In the genomic region with DNA sequence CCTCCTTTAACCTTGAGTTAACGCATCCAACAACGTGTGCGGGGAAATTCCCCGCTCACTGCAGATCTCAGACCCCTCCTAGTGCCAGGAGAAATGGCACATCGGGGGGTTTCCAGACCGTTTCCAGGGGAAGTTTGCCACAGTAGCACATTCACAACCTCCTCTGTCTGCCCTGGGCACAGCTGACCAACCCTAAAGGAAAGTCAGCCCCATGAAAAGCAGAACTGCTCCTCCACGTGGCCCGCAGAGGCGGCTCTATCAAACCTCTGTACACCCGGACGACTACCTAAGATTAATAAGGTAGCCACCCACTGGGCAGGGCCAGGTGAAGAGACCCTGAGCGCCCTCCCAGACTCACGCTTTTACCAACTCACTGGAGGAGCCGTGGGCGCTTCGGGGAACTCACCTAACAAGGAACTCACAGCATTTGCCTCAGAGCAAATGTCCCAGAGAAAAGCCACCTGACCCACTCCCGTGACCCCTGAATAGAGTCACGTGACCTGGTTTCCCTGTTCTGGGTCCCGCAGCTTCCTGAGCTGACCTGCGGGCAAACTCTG, we compare ENCODE assay signal across 8 cellular contexts. TPM values are rescaled to one million over a fixed set of nuclear protein-coding genes. Genes with fewer than 3 reads are reported as not detected.
DNase-seq lines count a peak whose midpoint lies in the region; ATAC-seq and TF ChIP-seq lines count a peak whose summit lies in the region.

No MANE protein-coding gene starts in this region.

- TF ChIP-seq CTCF in GM12875 (IDR thresholded peaks at IDR 0.05; ENCODE audit: borderline replicate concordance, insufficient read depth, low read depth, low read length) (no peak), H9 (conservative IDR thresholded peaks at IDR 0.05) (no peak), smooth muscle cell (IDR thresholded peaks at IDR 0.05; ENCODE audit: borderline replicate concordance, insufficient read depth, poor library complexity, severe bottlenecking) (no peak)

- no peaks in the 10 kb centered on the region; the same call in 1 of the 2 replicates for H3K4me1 ChIP-seq in H9 (ENCODE audit: insufficient read depth, low read length)
- H3K4me1 ChIP-seq in smooth muscle cell (ENCODE audit: low read depth), result no peaks in the 10 kb centered on the region

- no peak overlapping the region for H2BK15ac ChIP-seq in H9 (ENCODE audit: low read depth, low read length)

- H3K27ac ChIP-seq in H9 (ENCODE audit: insufficient read length, low read depth, low read length) (no peak overlapping the region), smooth muscle cell (ENCODE audit: low read depth) (no peak overlapping the region)

- H2BK20ac ChIP-seq in H9 (ENCODE audit: low read depth, low read length, poor library complexity, severe bottlenecking), result no peak overlapping the region

- no peaks in the 10 kb centered on the region for H3K79me1 ChIP-seq in H9 (ENCODE audit: insufficient read depth, low read depth, low read length, poor library complexity, severe bottlenecking)

- no peak overlapping the region for H2BK5ac ChIP-seq in H9 (ENCODE audit: insufficient read length, low read length)

- DNase-seq in H9 (no peak), NOMO-1 treated with dmso at 0.1 percent for 144 hours (lab: John Stamatoyannopoulos, UW; ENCODE audit: unreplicated experiment) (peak; percentile 63), mesenteric fat pad (ENCODE audit: low spot score) (peak; percentile 88), NCI-H1417 (lab: John Stamatoyannopoulos, UW) (no peak), smooth muscle cell (lab: John Stamatoyannopoulos, UW; ENCODE audit: unreplicated experiment) (no peak)
- peak; percentile 81 for DNase-seq in activated naive CD4-positive, alpha-beta T cell treated with Interleukin-2 at 50 U/mL for 16 hours
- peak; percentile 77 for DNase-seq in stimulated activated naive CD8-positive, alpha-beta T cell treated with anti-CD3 and anti-CD28 coated beads, Interleukin-15, Interleukin-2, amounts not matched to agents 100 U/mL and 50 U/mL, for 24 hours

- peak overlapping the region; percentile 44 for H3K18ac ChIP-seq in H9 (ENCODE audit: insufficient read length, low read depth, low read length)

- H3K9ac ChIP-seq in H9 (ENCODE audit: extremely low read depth, insufficient read length, low read length) (no peak overlapping the region), smooth muscle cell (ENCODE audit: low read depth) (no peak overlapping the region)

- peaks cover 17 to 26% of the 10 kb centered on the region in 2 experiments for H3K4me1 Mint-ChIP-seq in H9

- no peak overlapping the region for H2AK5ac ChIP-seq in H9 (ENCODE audit: insufficient read length, low read length)

- H3K36me3 ChIP-seq in smooth muscle cell (ENCODE audit: low read depth), result no peaks in the 10 kb centered on the region

- H3K56ac ChIP-seq in H9 (ENCODE audit: insufficient read length, low read depth, low read length), result no peak overlapping the region

- no peak overlapping the region for H3K4ac ChIP-seq in H9 (ENCODE audit: low read depth, low read length)

- H3K27ac Mint-ChIP-seq in H9, result peak overlapping the region; percentile 41 to 88 (median 70); a peak in 3 of 7 replicates

- peak overlapping the region; percentile 4; the same call in 1 of the 2 replicates for H3K14ac ChIP-seq in H9 (ENCODE audit: insufficient read depth, low read length)

- peak; percentile 73 for ATAC-seq in stimulated activated naive CD8-positive, alpha-beta T cell treated with anti-CD3 and anti-CD28 coated beads, Interleukin-15, Interleukin-2, amounts not matched to agents 100 U/mL and 50 U/mL, for 24 hours

- no CpG with 5 or more reads among the region's 20 CpGs for WGBS in H9 (ENCODE audit: extremely low coverage, insufficient read length, low lambda C conversion rate)
- WGBS in smooth muscle cell (ENCODE audit: low lambda C conversion rate), result 91% methylated on average over 20 of the region's 20 CpGs

- H4K20me1 ChIP-seq in H9 (ENCODE audit: control insufficient read depth, insufficient read depth, insufficient read length), result no peaks in the 10 kb centered on the region
- H4K20me1 ChIP-seq in smooth muscle cell (ENCODE audit: low read depth), result no peaks in the 10 kb centered on the region

- no peak overlapping the region for H3K4me3 Mint-ChIP-seq in H9

- no peak overlapping the region for H2BK12ac ChIP-seq in H9 (ENCODE audit: insufficient read length, low read depth, low read length)

- H3K9me3 Mint-ChIP-seq in H9, result no peaks in the 10 kb centered on the region; a peak in 2 of 5 replicates

- peak overlapping the region; percentile 74 for H4K91ac ChIP-seq in H9 (ENCODE audit: insufficient read length, low read depth, low read length)

- no peak overlapping the region for H2BK120ac ChIP-seq in H9 (ENCODE audit: low read depth, low read length, poor library complexity, severe bottlenecking)

- H4K8ac ChIP-seq in H9 (replicated peaks; ENCODE audit: insufficient read length, low read depth, low read length), result no peak overlapping the region

- H2AFZ ChIP-seq in H9 (ENCODE audit: low read length) (no peak overlapping the region), smooth muscle cell (ENCODE audit: low read depth) (no peak overlapping the region)

- H4K5ac ChIP-seq in H9 (ENCODE audit: insufficient read length, low read depth, low read length), result no peak overlapping the region

- H3K36me3 Mint-ChIP-seq in H9 (ENCODE audit: insufficient read depth in 1 of 3, low read depth in 3 of 3), result peaks cover 0 to 9% (median 4%) of the 10 kb centered on the region in 3 experiments; a peak in 4 of 7 replicates

- H3K23me2 ChIP-seq in H9 (ENCODE audit: insufficient read length, low read depth, low read length, poor library complexity, severe bottlenecking), result no peaks in the 10 kb centered on the region

- no peak overlapping the region for H3T11ph ChIP-seq in H9 (ENCODE audit: low read length)

- H3K79me2 ChIP-seq in H9 (ENCODE audit: insufficient read depth, low read length) (no peaks in the 10 kb centered on the region), smooth muscle cell (ENCODE audit: low read depth) (no peaks in the 10 kb centered on the region)

- H3K4me2 ChIP-seq in H9 (ENCODE audit: insufficient read depth, insufficient read length, low read length), result no peak overlapping the region
- no peak overlapping the region for H3K4me2 ChIP-seq in smooth muscle cell

- H3K27me3 Mint-ChIP-seq in H9 (ENCODE audit: low read depth), result no peaks in the 10 kb centered on the region

- H3K4me3 ChIP-seq in GM12875 (ENCODE audit: low read depth, low read length), result peak overlapping the region; percentile 59
- no peak overlapping the region for H3K4me3 ChIP-seq in smooth muscle cell

- no peaks in the 10 kb centered on the region for H3F3A ChIP-seq in smooth muscle cell (ENCODE audit: low read depth)

- H3K9me3 ChIP-seq in H9 (ENCODE audit: control insufficient read depth, low read depth, low read length) (no peaks in the 10 kb centered on the region), smooth muscle cell (replicated peaks; ENCODE audit: low read depth) (no peaks in the 10 kb centered on the region)

- no peaks in the 10 kb centered on the region for H3K27me3 ChIP-seq in H9 (ENCODE audit: insufficient read depth, low read length)
- H3K27me3 ChIP-seq in smooth muscle cell (ENCODE audit: low read depth), result no peaks in the 10 kb centered on the region

- H3K23ac ChIP-seq in H9 (ENCODE audit: insufficient read length, low read depth, low read length), result no peak overlapping the region

RNA-seq across cellular contexts. Expression of a gene that starts 8.6 kb away (rescaled TPM):
- 4.3 and 4.8 TPM in 2 replicates for total RNA-seq in H9 (2021)
- 29.7 TPM for total RNA-seq in mesenteric fat pad
- 0.54 and 1.1 TPM in 2 replicates for total RNA-seq in smooth muscle cell
- 0.66 and 0.72 TPM in 2 replicates for polyA plus RNA-seq in smooth muscle cell

Comparison
In these comparisons a context has a peak if more than half of its experiments do, and no peak if none do; other contexts are left out.
1. DNase-seq: peak in NOMO-1 treated with dmso at 0.1 percent for 144 hours (single experiment), activated naive CD4-positive, alpha-beta T cell treated with Interleukin-2 at 50 U/mL for 16 hours (single experiment), mesenteric fat pad (single experiment) and stimulated activated naive CD8-positive, alpha-beta T cell treated with anti-CD3 and anti-CD28 coated beads, Interleukin-15, Interleukin-2, amounts not matched to agents 100 U/mL and 50 U/mL, for 24 hours (single experiment); none in H9 (single experiment), NCI-H1417 (0 of 3) and smooth muscle cell (single experiment).